In the genomic region with DNA sequence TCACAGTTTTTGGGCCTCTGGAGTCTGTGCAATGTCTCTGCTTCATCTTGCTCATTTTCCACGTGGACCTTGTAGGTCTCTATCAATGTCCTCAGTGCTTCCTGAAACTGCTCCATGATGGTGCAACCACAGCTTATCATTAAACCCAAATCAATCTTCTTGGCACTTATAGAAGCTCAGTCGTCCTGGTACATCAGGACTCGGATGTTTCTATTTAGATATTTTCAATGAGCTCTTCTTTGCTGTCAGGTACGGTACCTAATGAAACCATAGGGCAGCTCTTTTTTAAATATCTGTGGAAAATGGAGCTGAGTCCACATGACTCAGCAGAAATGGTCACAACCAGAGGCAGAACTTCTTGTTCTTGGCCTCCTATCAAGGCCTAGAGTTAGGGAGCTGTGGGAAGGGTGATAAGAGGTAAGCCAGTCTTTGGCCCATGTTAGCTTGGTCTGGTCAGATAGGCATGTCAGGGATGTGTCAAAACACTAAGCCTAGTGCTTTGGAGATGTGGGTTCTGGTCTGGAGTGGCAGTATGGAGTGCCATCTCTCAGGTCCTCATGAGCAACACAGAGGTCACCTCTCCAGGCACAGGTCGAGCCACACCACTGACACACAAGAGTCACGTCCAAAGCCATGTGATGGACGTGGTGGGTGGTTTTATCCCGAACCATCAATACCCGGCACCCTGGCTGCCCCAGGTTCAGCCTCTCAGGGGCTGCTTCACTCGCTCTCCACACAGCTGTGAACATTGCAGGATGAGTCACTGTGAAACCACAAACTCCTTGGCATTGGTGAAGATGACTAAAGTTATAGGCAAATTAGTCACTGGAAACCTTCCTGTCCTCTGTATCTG, we compare ENCODE assay signal across 8 cellular contexts.
DNase-seq lines count a peak whose midpoint lies in the region; ATAC-seq and TF ChIP-seq lines count a peak whose summit lies in the region.

No MANE protein-coding gene starts in this region.

- H3K36me3 ChIP-seq in Panc1 (ENCODE audit: control insufficient read depth, insufficient read depth, low read length), result no peaks in the 10 kb centered on the region

- H3K27me3 ChIP-seq in Panc1 (ENCODE audit: control insufficient read depth, insufficient read depth, low read length), result no peaks in the 10 kb centered on the region

- DNase-seq in Panc1 (ENCODE audit: low read depth, low spot score) (peak; percentile 95), left ventricle myocardium superior (peak; percentile 41), substantia nigra (lab: John Stamatoyannopoulos, UW) (no peak), putamen (ENCODE audit: low spot score) (no peak)
- peak; percentile 48 for DNase-seq in activated T-helper 9 cell treated with anti-CD3 and anti-CD28 coated beads, Interleukin-2, amount 50 U/mL, for 16 hours (ENCODE audit: low read depth)
- peak; percentile 52 for DNase-seq in stimulated activated CD4-positive, alpha-beta T cell treated with anti-CD3 and anti-CD28 coated beads, Interleukin-4, amount 100 ng/mL, for 1 hour

- TF ChIP-seq CTCF in Panc1 (IDR thresholded peaks at IDR 0.05), result no peak

- CTCF ChIA-PET in Panc1 (lab: Charles Lee), result no interaction called here

- peaks cover 18% of the 10 kb centered on the region for H3K4me1 ChIP-seq in Panc1 (ENCODE audit: control insufficient read depth, insufficient read depth, low read length)

- intact Hi-C loops in Panc1 (cut with micrococcal nuclease; ENCODE audit: unreplicated experiment), result no loop called here
- intact Hi-C loops in left ventricle myocardium superior (cut with micrococcal nuclease), result no loop called here

- peak; percentile 88 for ATAC-seq in GM18907 (IDR thresholded peaks at IDR 0.05; ENCODE audit: unreplicated experiment)
- peak; percentile 95 for ATAC-seq in HG03060 (IDR thresholded peaks at IDR 0.05; ENCODE audit: low read depth, unreplicated experiment)
- peak; percentile 97 for ATAC-seq in Panc1
- peak; percentile 75 for ATAC-seq in left ventricle myocardium superior

- BruUV-seq in Panc1 (replicated peaks; lab: Mats Ljungman, UMichigan), result no TSS peak

- H3K4me3 ChIP-seq in Panc1 (ENCODE audit: low read depth in 2 of 2, low read length in 2 of 2), result no peak overlapping the region

- peaks cover 3% of the 10 kb centered on the region; the same call in 1 of the 2 replicates for H3K9me3 ChIP-seq in Panc1 (ENCODE audit: control insufficient read depth, insufficient read depth, low read depth, low read length)

- in situ Hi-C loops in Panc1 (cut with HindIII; ENCODE audit: low pct_unique_long_range_greater_than_20kb, low sequenced_read_pairs), result no loop called here

- H3K27ac ChIP-seq in Panc1 (ENCODE audit: low read length), result peak overlapping the region; percentile 83
- no peak overlapping the region for H3K27ac ChIP-seq in substantia nigra (ENCODE audit: low read depth, low read length, poor library complexity, severe bottlenecking)

- POLR2A ChIA-PET in Panc1 (lab: Charles Lee), result interaction anchor here (0.6 kb wide), 1 partner anchor 273 kb away, joined by 9 read pairs; no protein-coding TSS in a partner anchor

Comparison
In these comparisons a context has a peak if more than half of its experiments do, and no peak if none do; other contexts are left out.
1. DNase-seq: peak in Panc1 (single experiment), activated T-helper 9 cell treated with anti-CD3 and anti-CD28 coated beads, Interleukin-2, amount 50 U/mL, for 16 hours (single experiment), left ventricle myocardium superior (single experiment) and stimulated activated CD4-positive, alpha-beta T cell treated with anti-CD3 and anti-CD28 coated beads, Interleukin-4, amount 100 ng/mL, for 1 hour (single experiment); none in substantia nigra (0 of 49) and putamen (single experiment).
2. Peak in every context shown above with its lines, with median percentiles within 50 percentile points of each other: ATAC-seq.